In the genomic region with DNA sequence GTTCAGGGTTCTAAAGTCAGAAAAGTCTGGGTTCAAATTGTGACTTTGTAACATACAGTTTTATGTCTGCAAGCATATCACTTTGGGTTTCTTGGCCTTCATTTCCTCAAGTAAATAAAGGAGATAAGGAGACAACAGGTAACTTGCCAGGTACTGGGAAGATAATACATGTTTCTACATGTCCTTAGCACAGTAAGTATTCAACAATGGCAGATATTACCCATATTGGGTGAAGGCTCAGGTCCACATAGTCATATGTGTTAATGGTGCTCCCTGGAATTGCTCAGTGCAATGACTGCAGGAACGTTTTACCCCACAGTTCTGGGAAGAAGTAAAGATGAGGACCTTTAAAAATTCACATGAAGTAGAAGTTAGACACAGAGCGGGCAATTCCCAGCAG, we compare ENCODE assay signal across 1 cellular context.
TF ChIP-seq lines count a peak whose summit lies in the region.

No MANE protein-coding gene starts in this region.

TF ChIP-seq in H1, 55 proteins besides CTCF, POLR2A, EP300 and RAD21:
- TF ChIP-seq ASH2L (IDR thresholded peaks at IDR 0.05; ENCODE audit: low read length) (no peak), MAFK (IDR thresholded peaks at IDR 0.05; ENCODE audit: low read depth, low read length) (no peak), RBBP5 (IDR thresholded peaks at IDR 0.05; ENCODE audit: borderline replicate concordance, low read depth, low read length) (no peak), KDM5A (IDR thresholded peaks at IDR 0.05; ENCODE audit: low read length) (no peak), TBP (IDR thresholded peaks at IDR 0.05; ENCODE audit: low read depth, low read length) (no peak), SP1 (IDR thresholded peaks at IDR 0.05; ENCODE audit: low read depth, low read length) (no peak), SUZ12 (IDR thresholded peaks at IDR 0.05; ENCODE audit: low read length) (no peak), SAP30 (IDR thresholded peaks at IDR 0.05; ENCODE audit: insufficient read depth, insufficient replicate concordance, low read length) (no peak), CHD1 (IDR thresholded peaks at IDR 0.05; ENCODE audit: low read depth, low read length) (no peak), RXRA (IDR thresholded peaks at IDR 0.05; ENCODE audit: insufficient read depth, low read depth, low read length) (no peak), TEAD4 (IDR thresholded peaks at IDR 0.05; ENCODE audit: low read depth, low read length) (no peak), CREB1 (IDR thresholded peaks at IDR 0.05) (no peak), BACH1 (IDR thresholded peaks at IDR 0.05; ENCODE audit: low read length) (no peak), TAF1 (IDR thresholded peaks at IDR 0.05; ENCODE audit: low read depth, low read length) (no peak), PHF8 (conservative IDR thresholded peaks at IDR 0.05; ENCODE audit: low read depth, low read length) (no peak), HDAC6 (IDR thresholded peaks at IDR 0.05; ENCODE audit: low read depth, low read length) (no peak), BCL11A (IDR thresholded peaks at IDR 0.05; ENCODE audit: low read depth in 2 of 2, low read length in 2 of 2) (no peak)
- TF ChIP-seq, protein P1, sequence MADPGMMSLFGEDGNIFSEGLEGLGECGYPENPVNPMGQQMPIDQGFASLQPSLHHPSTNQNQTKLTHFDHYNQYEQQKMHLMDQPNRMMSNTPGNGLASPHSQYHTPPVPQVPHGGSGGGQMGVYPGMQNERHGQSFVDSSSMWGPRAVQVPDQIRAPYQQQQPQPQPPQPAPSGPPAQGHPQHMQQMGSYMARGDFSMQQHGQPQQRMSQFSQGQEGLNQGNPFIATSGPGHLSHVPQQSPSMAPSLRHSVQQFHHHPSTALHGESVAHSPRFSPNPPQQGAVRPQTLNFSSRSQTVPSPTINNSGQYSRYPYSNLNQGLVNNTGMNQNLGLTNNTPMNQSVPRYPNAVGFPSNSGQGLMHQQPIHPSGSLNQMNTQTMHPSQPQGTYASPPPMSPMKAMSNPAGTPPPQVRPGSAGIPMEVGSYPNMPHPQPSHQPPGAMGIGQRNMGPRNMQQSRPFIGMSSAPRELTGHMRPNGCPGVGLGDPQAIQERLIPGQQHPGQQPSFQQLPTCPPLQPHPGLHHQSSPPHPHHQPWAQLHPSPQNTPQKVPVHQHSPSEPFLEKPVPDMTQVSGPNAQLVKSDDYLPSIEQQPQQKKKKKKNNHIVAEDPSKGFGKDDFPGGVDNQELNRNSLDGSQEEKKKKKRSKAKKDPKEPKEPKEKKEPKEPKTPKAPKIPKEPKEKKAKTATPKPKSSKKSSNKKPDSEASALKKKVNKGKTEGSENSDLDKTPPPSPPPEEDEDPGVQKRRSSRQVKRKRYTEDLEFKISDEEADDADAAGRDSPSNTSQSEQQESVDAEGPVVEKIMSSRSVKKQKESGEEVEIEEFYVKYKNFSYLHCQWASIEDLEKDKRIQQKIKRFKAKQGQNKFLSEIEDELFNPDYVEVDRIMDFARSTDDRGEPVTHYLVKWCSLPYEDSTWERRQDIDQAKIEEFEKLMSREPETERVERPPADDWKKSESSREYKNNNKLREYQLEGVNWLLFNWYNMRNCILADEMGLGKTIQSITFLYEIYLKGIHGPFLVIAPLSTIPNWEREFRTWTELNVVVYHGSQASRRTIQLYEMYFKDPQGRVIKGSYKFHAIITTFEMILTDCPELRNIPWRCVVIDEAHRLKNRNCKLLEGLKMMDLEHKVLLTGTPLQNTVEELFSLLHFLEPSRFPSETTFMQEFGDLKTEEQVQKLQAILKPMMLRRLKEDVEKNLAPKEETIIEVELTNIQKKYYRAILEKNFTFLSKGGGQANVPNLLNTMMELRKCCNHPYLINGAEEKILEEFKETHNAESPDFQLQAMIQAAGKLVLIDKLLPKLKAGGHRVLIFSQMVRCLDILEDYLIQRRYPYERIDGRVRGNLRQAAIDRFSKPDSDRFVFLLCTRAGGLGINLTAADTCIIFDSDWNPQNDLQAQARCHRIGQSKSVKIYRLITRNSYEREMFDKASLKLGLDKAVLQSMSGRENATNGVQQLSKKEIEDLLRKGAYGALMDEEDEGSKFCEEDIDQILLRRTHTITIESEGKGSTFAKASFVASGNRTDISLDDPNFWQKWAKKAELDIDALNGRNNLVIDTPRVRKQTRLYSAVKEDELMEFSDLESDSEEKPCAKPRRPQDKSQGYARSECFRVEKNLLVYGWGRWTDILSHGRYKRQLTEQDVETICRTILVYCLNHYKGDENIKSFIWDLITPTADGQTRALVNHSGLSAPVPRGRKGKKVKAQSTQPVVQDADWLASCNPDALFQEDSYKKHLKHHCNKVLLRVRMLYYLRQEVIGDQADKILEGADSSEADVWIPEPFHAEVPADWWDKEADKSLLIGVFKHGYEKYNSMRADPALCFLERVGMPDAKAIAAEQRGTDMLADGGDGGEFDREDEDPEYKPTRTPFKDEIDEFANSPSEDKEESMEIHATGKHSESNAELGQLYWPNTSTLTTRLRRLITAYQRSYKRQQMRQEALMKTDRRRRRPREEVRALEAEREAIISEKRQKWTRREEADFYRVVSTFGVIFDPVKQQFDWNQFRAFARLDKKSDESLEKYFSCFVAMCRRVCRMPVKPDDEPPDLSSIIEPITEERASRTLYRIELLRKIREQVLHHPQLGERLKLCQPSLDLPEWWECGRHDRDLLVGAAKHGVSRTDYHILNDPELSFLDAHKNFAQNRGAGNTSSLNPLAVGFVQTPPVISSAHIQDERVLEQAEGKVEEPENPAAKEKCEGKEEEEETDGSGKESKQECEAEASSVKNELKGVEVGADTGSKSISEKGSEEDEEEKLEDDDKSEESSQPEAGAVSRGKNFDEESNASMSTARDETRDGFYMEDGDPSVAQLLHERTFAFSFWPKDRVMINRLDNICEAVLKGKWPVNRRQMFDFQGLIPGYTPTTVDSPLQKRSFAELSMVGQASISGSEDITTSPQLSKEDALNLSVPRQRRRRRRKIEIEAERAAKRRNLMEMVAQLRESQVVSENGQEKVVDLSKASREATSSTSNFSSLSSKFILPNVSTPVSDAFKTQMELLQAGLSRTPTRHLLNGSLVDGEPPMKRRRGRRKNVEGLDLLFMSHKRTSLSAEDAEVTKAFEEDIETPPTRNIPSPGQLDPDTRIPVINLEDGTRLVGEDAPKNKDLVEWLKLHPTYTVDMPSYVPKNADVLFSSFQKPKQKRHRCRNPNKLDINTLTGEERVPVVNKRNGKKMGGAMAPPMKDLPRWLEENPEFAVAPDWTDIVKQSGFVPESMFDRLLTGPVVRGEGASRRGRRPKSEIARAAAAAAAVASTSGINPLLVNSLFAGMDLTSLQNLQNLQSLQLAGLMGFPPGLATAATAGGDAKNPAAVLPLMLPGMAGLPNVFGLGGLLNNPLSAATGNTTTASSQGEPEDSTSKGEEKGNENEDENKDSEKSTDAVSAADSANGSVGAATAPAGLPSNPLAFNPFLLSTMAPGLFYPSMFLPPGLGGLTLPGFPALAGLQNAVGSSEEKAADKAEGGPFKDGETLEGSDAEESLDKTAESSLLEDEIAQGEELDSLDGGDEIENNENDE (IDR thresholded peaks at IDR 0.05; ENCODE audit: insufficient replicate concordance, low read length): no peak
- TF ChIP-seq, protein P2, sequence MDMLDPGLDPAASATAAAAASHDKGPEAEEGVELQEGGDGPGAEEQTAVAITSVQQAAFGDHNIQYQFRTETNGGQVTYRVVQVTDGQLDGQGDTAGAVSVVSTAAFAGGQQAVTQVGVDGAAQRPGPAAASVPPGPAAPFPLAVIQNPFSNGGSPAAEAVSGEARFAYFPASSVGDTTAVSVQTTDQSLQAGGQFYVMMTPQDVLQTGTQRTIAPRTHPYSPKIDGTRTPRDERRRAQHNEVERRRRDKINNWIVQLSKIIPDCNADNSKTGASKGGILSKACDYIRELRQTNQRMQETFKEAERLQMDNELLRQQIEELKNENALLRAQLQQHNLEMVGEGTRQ (IDR thresholded peaks at IDR 0.05; ENCODE audit: low read length): no peak
- TF ChIP-seq, protein P3, sequence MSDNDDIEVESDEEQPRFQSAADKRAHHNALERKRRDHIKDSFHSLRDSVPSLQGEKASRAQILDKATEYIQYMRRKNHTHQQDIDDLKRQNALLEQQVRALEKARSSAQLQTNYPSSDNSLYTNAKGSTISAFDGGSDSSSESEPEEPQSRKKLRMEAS (IDR thresholded peaks at IDR 0.05): no peak
